1 cellular context compared by ENCODE assay signal in genomic region chr1:22133928-22134324, GRCh38.
TF ChIP-seq lines count a peak whose summit lies in the region.

No MANE protein-coding gene starts in this region.

TF ChIP-seq in WTC11, 78 proteins besides CTCF, POLR2A, EP300 and RAD21 (continued from another document):
- TF ChIP-seq PRDM15 (CRISPR knock-in tag; IDR thresholded peaks at IDR 0.05), result no peak
- TF ChIP-seq ZBTB43 (CRISPR knock-in tag; IDR thresholded peaks at IDR 0.05), result no peak
- no peak for TF ChIP-seq FOXP4 (CRISPR knock-in tag; IDR thresholded peaks at IDR 0.05)
- TF ChIP-seq CREB1 (CRISPR knock-in tag; IDR thresholded peaks at IDR 0.05), result no peak
- TF ChIP-seq ERG (CRISPR knock-in tag; IDR thresholded peaks at IDR 0.05), result no peak
- TF ChIP-seq ZNF121 (CRISPR knock-in tag; IDR thresholded peaks at IDR 0.05), result no peak
- no peak for TF ChIP-seq ZNF281 (CRISPR knock-in tag; IDR thresholded peaks at IDR 0.05)
- no peak for TF ChIP-seq NR2C2 (CRISPR knock-in tag; IDR thresholded peaks at IDR 0.05)
- no peak for TF ChIP-seq E2F1 (CRISPR knock-in tag; IDR thresholded peaks at IDR 0.05)
- TF ChIP-seq IRF2 (CRISPR knock-in tag; IDR thresholded peaks at IDR 0.05; ENCODE audit: borderline replicate concordance, low read depth), result no peak
- TF ChIP-seq AFF4 (CRISPR knock-in tag; IDR thresholded peaks at IDR 0.05; ENCODE audit: borderline replicate concordance), result no peak
